9 cellular contexts compared by ENCODE assay signal in the genomic region with DNA sequence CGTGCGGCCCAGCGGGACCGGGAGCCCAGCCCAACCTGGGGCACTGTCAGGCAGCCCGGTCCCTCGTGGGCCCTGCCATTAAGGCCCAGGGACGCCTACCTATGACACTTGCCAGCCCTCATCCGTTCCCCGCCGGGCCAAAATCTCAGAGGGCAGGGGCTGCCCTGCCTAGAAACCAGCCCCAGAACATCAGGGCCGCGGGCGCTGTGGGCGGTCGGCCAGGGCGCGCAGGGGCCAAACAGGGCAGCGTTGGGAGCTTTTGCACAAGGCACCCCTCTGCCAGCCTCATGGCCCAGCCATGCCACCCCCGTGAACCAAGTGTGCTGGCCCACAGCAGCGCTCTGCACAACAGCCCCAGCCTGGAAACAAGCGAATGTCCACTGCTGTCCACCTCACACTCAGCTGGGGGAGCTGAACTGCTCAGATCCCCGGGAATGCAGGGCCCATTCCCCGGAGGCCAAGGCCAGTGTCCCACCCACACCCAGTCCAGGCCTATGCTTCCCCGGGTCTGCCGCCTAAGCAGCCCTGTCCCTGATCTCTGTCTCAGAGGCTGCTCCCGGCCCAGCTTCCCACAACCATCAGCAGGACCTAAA. TPM values are rescaled to one million over a fixed set of nuclear protein-coding genes. Genes with fewer than 3 reads are reported as not detected.
DNase-seq lines count a peak whose midpoint lies in the region; ATAC-seq and TF ChIP-seq lines count a peak whose summit lies in the region.
"Had no signal": no experiment of that assay in that cellular context is flagged by ENCODE, and none has a peak within 500 bp of the region (broad histone marks: within the 10 kb centered on the region; RNA-seq: fewer than 3 reads in every experiment).

No MANE protein-coding gene starts in this region.

- peak overlapping the region; percentile 7 for H3K4me3 Mint-ChIP-seq in Calu3 (ENCODE audit: low read depth, unreplicated experiment)

- H3K9ac ChIP-seq in muscle layer of colon (ENCODE audit: low read length), result no peak overlapping the region

- H3K27ac ChIP-seq in body of pancreas, result peak overlapping the region in 3 of 4 donors; percentile 59 to 80 (median 74)
- H3K27ac ChIP-seq in muscle layer of colon (ENCODE audit: low read depth, low read length), result no peak overlapping the region

- 58 to 61% methylated on average over 6 to 26 of the region's 26 CpGs for WGBS in body of pancreas, 2 donors

- intact Hi-C loops in Calu3 (cut with micrococcal nuclease; ENCODE audit: unreplicated experiment), result loop anchor here (1.0 to 5.0 kb wide), 5 partner anchors 38 to 516 kb away; partner anchors contain the start of gene ANKRD36C
- intact Hi-C loops in body of pancreas (cut with DNase I), result no loop called here

- TF ChIP-seq CTCF in Calu3 (IDR thresholded peaks at IDR 0.05; ENCODE audit: unreplicated experiment) (no peak), body of pancreas (IDR thresholded peaks at IDR 0.05) (no peak)

- H3K4me1 ChIP-seq in body of pancreas, result peaks cover 56% of the 10 kb centered on the region
- peaks cover 9% of the 10 kb centered on the region for H3K4me1 ChIP-seq in muscle layer of colon (ENCODE audit: insufficient read depth, low read length)

- TF ChIP-seq POLR2A in body of pancreas (IDR thresholded peaks at IDR 0.05), result no peak

- ATAC-seq in body of pancreas, result no peak
- no peak for ATAC-seq in HG03280 (IDR thresholded peaks at IDR 0.05; ENCODE audit: unreplicated experiment)
- ATAC-seq in GM18498 (IDR thresholded peaks at IDR 0.05; ENCODE audit: unreplicated experiment), result no peak

- peaks cover 8% of the 10 kb centered on the region for H3K27me3 ChIP-seq in H7 (ENCODE audit: control insufficient read depth, insufficient read depth, low read length)
- H3K27me3 ChIP-seq in body of pancreas, result no peaks in the 10 kb centered on the region
- H3K27me3 ChIP-seq in muscle layer of colon (ENCODE audit: control insufficient read depth in 1 of 2, insufficient read depth in 2 of 2, low read length in 2 of 2), result no peaks in the 10 kb centered on the region

- H3K36me3 ChIP-seq in H7 (replicated peaks; ENCODE audit: control insufficient read depth, insufficient read depth, low read length) (no peaks in the 10 kb centered on the region), body of pancreas (replicated peaks in 1 of 2; ENCODE audit: insufficient read depth in 1 of 2, low read depth in 2 of 2) (no peaks in the 10 kb centered on the region), muscle layer of colon (ENCODE audit: insufficient read depth, low read length) (no peaks in the 10 kb centered on the region)

- CTCF ChIA-PET in Calu3 (lab: Charles Lee), result interaction anchor here (0.6 to 8.6 kb wide), 7 partner anchors 15 to 173 kb away, joined by 3 to 101 read pairs (median 4); partner anchors contain the start of gene NCAPH

- H3K4me3 ChIP-seq in H7 (ENCODE audit: insufficient read depth, low read depth, low read length), result no peak overlapping the region
- no peak overlapping the region for H3K4me3 ChIP-seq in body of pancreas
- H3K4me3 ChIP-seq in muscle layer of colon (ENCODE audit: low read depth in 1 of 2, low read length in 2 of 2), result peak overlapping the region; percentile 31 to 53

- peaks cover 20% of the 10 kb centered on the region for H3K36me3 Mint-ChIP-seq in Calu3 (ENCODE audit: insufficient read depth, unreplicated experiment)

- H3K27ac Mint-ChIP-seq in Calu3 (ENCODE audit: unreplicated experiment), result no peak overlapping the region

- peaks cover 13% of the 10 kb centered on the region for H3K27me3 Mint-ChIP-seq in Calu3 (ENCODE audit: unreplicated experiment)

- no peaks in the 10 kb centered on the region for H3K9me3 ChIP-seq in body of pancreas
- H3K9me3 ChIP-seq in muscle layer of colon (ENCODE audit: low read length), result no peaks in the 10 kb centered on the region

- no TSS peak for BruUV-seq in Calu3 (replicated peaks; lab: Mats Ljungman, UMichigan)

- no peaks in the 10 kb centered on the region for H3K9me3 Mint-ChIP-seq in Calu3 (ENCODE audit: low read depth, unreplicated experiment)

- H3K4me1 Mint-ChIP-seq in Calu3 (ENCODE audit: low read depth, unreplicated experiment), result peaks cover 50% of the 10 kb centered on the region

- no peak for DNase-seq in Calu3
- DNase-seq in H7, result peak; percentile 50
- DNase-seq in body of pancreas, result no peak
- DNase-seq in SKM-1 (lab: John Stamatoyannopoulos, UW; ENCODE audit: unreplicated experiment), result no peak
- DNase-seq in NCI-H1105 (lab: John Stamatoyannopoulos, UW), result no peak

RNA-seq across cellular contexts. Expression of gene NEURL3, which starts 3.5 kb away (rescaled TPM):
- total RNA-seq in Calu3 (2022) (18.5 and 19.7 TPM in 2 replicates), body of pancreas (10 to 100 TPM; 40.7 to 71.2 TPM)
- total RNA-seq in H7 (2014; rRNA removed; shearing (Covaris generic)), result 0.10 TPM in 1 of 2 replicates, not detected in the other
- total RNA-seq: OCI-LY7 had no signal

RNA-seq across cellular contexts. Expression of gene ARID5A, which starts 27.9 kb away (rescaled TPM):
- total RNA-seq in Calu3 (2022) (9.3 and 11.7 TPM in 2 replicates), body of pancreas (1 to 10 TPM; 8.9 to 9.6 TPM)
- total RNA-seq in H7 (2014; rRNA removed; shearing (Covaris generic)), result 20.7 and 26.7 TPM in 2 replicates

Comparison
In these comparisons a context has a peak if more than half of its experiments do, and no peak if none do; other contexts are left out.
1. H3K4me3 ChIP-seq: peak in muscle layer of colon (2 of 2); none in H7 (single experiment) and body of pancreas (0 of 2).
2. RNA of gene NEURL3, which starts 3.5 kb away (total RNA-seq): 40.7 to 71.2 TPM in body of pancreas and 18.5 to 19.7 TPM in Calu3; 0.10 TPM in H7; every median in the first group is over 10 times any median in the second.